In the genomic region with DNA sequence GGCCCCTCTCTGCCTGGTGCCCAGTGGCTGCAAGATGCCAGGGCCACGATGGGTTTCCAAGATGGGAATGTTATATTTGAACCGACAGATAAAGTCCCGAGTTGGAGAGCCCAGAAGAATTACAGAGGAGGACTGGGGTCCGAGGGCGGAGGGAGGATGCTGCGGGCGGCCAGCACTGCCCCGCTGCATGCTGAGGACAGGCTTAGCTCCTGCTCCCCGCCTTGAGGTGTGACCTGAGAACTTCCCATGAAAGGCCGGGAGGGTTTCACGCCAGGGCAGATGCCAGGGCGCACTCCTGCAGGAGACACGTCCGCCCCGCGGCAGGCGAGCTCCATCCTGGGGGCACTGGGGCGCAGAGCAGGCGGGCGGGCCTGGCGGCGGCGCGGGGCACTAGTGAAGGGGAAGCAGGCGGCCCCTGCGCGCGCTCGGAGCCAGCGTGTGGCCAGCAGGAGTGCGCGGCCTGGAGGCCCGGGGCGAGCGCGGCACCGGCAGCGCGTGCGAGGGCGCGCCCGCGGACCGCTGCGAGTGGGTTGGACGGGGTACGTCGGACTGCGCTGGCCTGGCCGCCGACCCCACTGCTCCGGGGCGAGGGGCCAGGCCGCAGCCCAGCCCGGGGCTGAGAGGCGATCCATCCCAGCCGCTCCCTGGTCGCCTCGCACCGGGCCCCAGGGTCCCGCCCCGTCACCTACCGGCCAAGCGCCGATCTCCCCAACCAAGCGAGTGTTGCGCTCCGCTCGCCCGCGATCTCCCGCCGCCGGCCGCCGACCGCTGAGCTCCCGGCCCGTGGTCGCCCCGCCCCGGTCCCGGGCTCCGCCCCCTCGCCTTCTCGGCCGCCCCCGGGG, we compare ENCODE assay signal across 8 cellular contexts. TPM values are rescaled to one million over a fixed set of nuclear protein-coding genes. Genes with fewer than 3 reads are reported as not detected.
DNase-seq lines count a peak whose midpoint lies in the region; ATAC-seq lines count a peak whose summit lies in the region.

MAP3K14 (minus strand) TSS at position 750 of the 842 bp plus-strand sequence. CDS start 26,275 bp downstream, outside the sequence.

- H3K9ac ChIP-seq in endocrine pancreas (ENCODE audit: control insufficient read depth, insufficient read depth, low read length): peak within 1 kb of the TSS; percentile 85

- no peaks in the 10 kb centered on the region for H3K36me3 ChIP-seq in endocrine pancreas (ENCODE audit: control insufficient read depth, insufficient read depth, low read length)

- no peaks in the 10 kb centered on the region for H3K9me3 Mint-ChIP-seq in activated CD8-positive, alpha-beta memory T cell treated with anti-CD3 and anti-CD28 coated beads, Interleukin-2, amount 10 ng/mL, durations not matched to agents 7 days and 5 days (ENCODE audit: low read depth)

- H3K9me3 ChIP-seq in endocrine pancreas (ENCODE audit: control insufficient read depth, low read length): no peaks in the 10 kb centered on the region

- peak within 1 kb of the TSS; percentile 90 for H3K27ac Mint-ChIP-seq in activated CD8-positive, alpha-beta memory T cell treated with anti-CD3 and anti-CD28 coated beads, Interleukin-2, amount 10 ng/mL, durations not matched to agents 7 days and 5 days

- peaks cover 66% of the 10 kb centered on the region for H3K4me1 Mint-ChIP-seq in activated CD8-positive, alpha-beta memory T cell treated with anti-CD3 and anti-CD28 coated beads, Interleukin-2, amount 10 ng/mL, durations not matched to agents 7 days and 5 days

- H3K4me3 Mint-ChIP-seq in activated CD8-positive, alpha-beta memory T cell treated with anti-CD3 and anti-CD28 coated beads, Interleukin-2, amount 10 ng/mL, durations not matched to agents 7 days and 5 days: peak within 1 kb of the TSS; percentile 97

- peaks cover 31% of the 10 kb centered on the region for H3K36me3 Mint-ChIP-seq in activated CD8-positive, alpha-beta memory T cell treated with anti-CD3 and anti-CD28 coated beads, Interleukin-2, amount 10 ng/mL, durations not matched to agents 7 days and 5 days

- DNase-seq in NCI-H345 (lab: John Stamatoyannopoulos, UW): peak; percentile 55
- DNase-seq in NCI-H345 treated with DMSO at 0.1 percent for 48 hours (lab: John Stamatoyannopoulos, UW; ENCODE audit: unreplicated experiment): no peak
- DNase-seq in NCI-H69 (lab: John Stamatoyannopoulos, UW): peak; percentile 90
- DNase-seq in activated CD8-positive, alpha-beta memory T cell treated with anti-CD3 and anti-CD28 coated beads, Interleukin-2, amount 10 ng/mL, durations not matched to agents 7 days and 5 days: peak; percentile 83
- DNase-seq in mesenteric fat pad (ENCODE audit: low spot score): peak; percentile 92
- DNase-seq in stimulated activated naive CD8-positive, alpha-beta T cell treated with anti-CD3 and anti-CD28 coated beads, Interleukin-15, Interleukin-2, amounts not matched to agents 100 U/mL and 50 U/mL, for 24 hours: peak; percentile 74

- ATAC-seq in HG02973 (IDR thresholded peaks at IDR 0.05; ENCODE audit: unreplicated experiment): peak; percentile 15
- ATAC-seq in activated CD8-positive, alpha-beta memory T cell treated with anti-CD3 and anti-CD28 coated beads, Interleukin-2, amount 10 ng/mL, durations not matched to agents 7 days and 5 days: peak; percentile 32
- ATAC-seq in stimulated activated naive CD8-positive, alpha-beta T cell treated with anti-CD3 and anti-CD28 coated beads, Interleukin-15, Interleukin-2, amounts not matched to agents 100 U/mL and 50 U/mL, for 24 hours: peak; percentile 3

- H3K4me3 ChIP-seq in endocrine pancreas (ENCODE audit: control insufficient read depth, insufficient read depth, low read length): peak within 1 kb of the TSS; percentile 75

- H3K4me1 ChIP-seq in endocrine pancreas (ENCODE audit: control insufficient read depth, insufficient read depth, low read length): peaks cover 5% of the 10 kb centered on the region

- CTCF ChIA-PET in activated CD8-positive, alpha-beta memory T cell treated with anti-CD3 and anti-CD28 coated beads, Interleukin-2, amount 10 ng/mL, durations not matched to agents 7 days and 5 days (lab: Charles Lee): interaction anchor here (0.6 to 17.0 kb wide), 28 partner anchors 9 to 181 kb away, joined by 3 to 144 read pairs (median 5); partner anchors contain the start of genes ACBD4 and FMNL1

- no peaks in the 10 kb centered on the region for H3K27me3 Mint-ChIP-seq in activated CD8-positive, alpha-beta memory T cell treated with anti-CD3 and anti-CD28 coated beads, Interleukin-2, amount 10 ng/mL, durations not matched to agents 7 days and 5 days

- H3K27me3 ChIP-seq in endocrine pancreas (ENCODE audit: control insufficient read depth, insufficient read depth, low read length): no peaks in the 10 kb centered on the region

RNA-seq across cellular contexts. Expression of gene MAP3K14, which starts in this region (rescaled TPM):
- total RNA-seq in activated CD8-positive, alpha-beta memory T cell treated with anti-CD3 and anti-CD28 coated beads, Interleukin-2, amount 10 ng/mL, durations not matched to agents 7 days and 5 days: 10 to 100 TPM; 39.3 to 43.0 TPM
- total RNA-seq in mesenteric fat pad: 8.7 TPM
